Comparison of ENCODE assay signal across 8 cellular contexts in the genomic region with DNA sequence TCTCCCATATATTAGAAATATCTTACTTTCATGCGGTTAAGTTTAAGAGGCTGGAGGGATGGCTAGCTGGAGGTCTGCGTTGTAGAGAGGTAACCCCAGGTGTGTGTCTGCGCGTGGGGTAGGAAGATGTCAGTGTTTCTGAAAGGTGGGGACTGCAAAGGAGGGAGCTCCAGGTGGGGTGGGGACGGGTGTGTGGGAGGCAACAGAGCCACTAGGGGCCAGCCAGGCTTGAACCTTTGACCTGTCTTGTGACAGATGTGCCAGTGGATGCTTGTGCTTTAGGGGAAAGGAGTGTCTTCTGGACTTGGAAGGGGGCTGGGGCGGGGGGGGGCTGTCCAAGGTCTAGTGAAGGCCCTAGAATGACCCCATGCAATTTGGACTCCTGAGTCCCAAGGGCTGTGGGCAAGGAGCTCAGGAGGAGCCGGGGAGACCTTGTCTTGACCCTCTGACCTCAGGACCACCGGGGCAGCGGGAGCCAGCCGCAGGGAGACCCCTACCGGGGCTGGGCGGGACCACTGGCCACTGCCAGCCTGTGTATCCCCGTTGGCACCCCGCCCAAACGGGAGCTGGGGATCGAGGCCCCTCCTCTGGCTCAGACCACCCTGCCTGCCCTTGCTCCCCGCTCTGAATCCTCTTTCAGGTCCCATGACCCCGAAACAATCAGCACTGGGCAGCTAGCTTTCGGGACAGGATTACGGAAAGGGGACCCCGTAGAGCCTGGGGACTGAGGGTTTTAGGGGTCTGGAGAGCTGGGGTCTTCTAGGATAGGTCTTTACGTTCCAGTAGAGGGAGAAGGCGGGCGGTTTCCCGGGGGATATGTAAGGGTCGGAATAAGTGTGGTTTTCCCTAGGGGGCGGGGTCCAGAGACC. TPM values are rescaled to one million over a fixed set of nuclear protein-coding genes. Genes with fewer than 3 reads are reported as not detected.
A peak's percentile ranks its signal among the peaks of the same experiment; 100 is the strongest.
DNase-seq lines count a peak whose midpoint lies in the region; ATAC-seq, FAIRE-seq and TF ChIP-seq lines count a peak whose summit lies in the region.

No MANE protein-coding gene starts in this region.

- no peaks in the 10 kb centered on the region for H3K36me3 Mint-ChIP-seq in activated CD4-positive, alpha-beta T cell treated with anti-CD3 and anti-CD28 coated beads, Interleukin-2, amount 10 ng/mL, durations not matched to agents 7 days and 5 days (ENCODE audit: low read depth)

- intact Hi-C loops in kidney (cut with DNase I): no loop called here

- H3K27ac Mint-ChIP-seq in activated CD4-positive, alpha-beta T cell treated with anti-CD3 and anti-CD28 coated beads, Interleukin-2, amount 10 ng/mL, durations not matched to agents 7 days and 5 days: peak overlapping the region; percentile 31

- H3K36me3 ChIP-seq in kidney (ENCODE audit: control insufficient read depth in 1 of 2, insufficient read depth in 2 of 2, low read length in 2 of 2): no peaks in the 10 kb centered on the region
- no peaks in the 10 kb centered on the region for H3K36me3 ChIP-seq in thoracic aorta

- POLR2A ChIA-PET in activated CD4-positive, alpha-beta T cell treated with anti-CD3 and anti-CD28 coated beads, Interleukin-2, amount 10 ng/mL, durations not matched to agents 7 days and 5 days (lab: Charles Lee): no interaction called here

- CTCF ChIA-PET in activated CD4-positive, alpha-beta T cell treated with anti-CD3 and anti-CD28 coated beads, Interleukin-2, amount 10 ng/mL, durations not matched to agents 7 days and 5 days (lab: Charles Lee): interaction anchor here (0.5 to 3.7 kb wide), 7 partner anchors 8 to 247 kb away, joined by 3 to 27 read pairs (median 3); no protein-coding TSS in a partner anchor

- peaks cover 6 to 13% of the 10 kb centered on the region in 2 donors for H3K4me1 ChIP-seq in kidney (ENCODE audit: control insufficient read depth in 1 of 2, insufficient read depth in 1 of 2, low read depth in 1 of 2, low read length in 2 of 2)
- peaks cover 12 to 18% of the 10 kb centered on the region in 2 donors for H3K4me1 ChIP-seq in thoracic aorta (ENCODE audit: control insufficient read depth in 1 of 2, low read depth in 2 of 2)

- ATAC-seq in thoracic aorta (ENCODE audit: insufficient number of reproducible peaks, low FRiP score, low read depth) (no peak), left lobe of liver (no peak)

- H3K9me3 ChIP-seq in kidney (ENCODE audit: control insufficient read depth in 1 of 2, low read length in 2 of 2): no peaks in the 10 kb centered on the region
- H3K9me3 ChIP-seq in thoracic aorta: no peaks in the 10 kb centered on the region

- DNase-seq in activated CD4-positive, alpha-beta T cell treated with anti-CD3 and anti-CD28 coated beads, Interleukin-2, amount 10 ng/mL, durations not matched to agents 7 days and 5 days: no peak
- no peak for DNase-seq in activated CD4-positive, alpha-beta T cell treated with anti-CD3 and anti-CD28 coated beads, Interleukin-2, amount 50 U/mL, for 4 hours
- DNase-seq in activated CD8-positive, alpha-beta memory T cell treated with anti-CD3 and anti-CD28 coated beads, Interleukin-2, amount 50 U/mL, for 48 hours: peak; percentile 61
- DNase-seq in kidney (peak; percentile 85), thoracic aorta (ENCODE audit: low spot score) (no peak), left lobe of liver (ENCODE audit: low spot score) (no peak), NCI-H1417 treated with DMSO at 0.1 percent for 48 hours (lab: John Stamatoyannopoulos, UW) (no peak), NCI-H1105 (lab: John Stamatoyannopoulos, UW) (no peak)

- peaks cover 19% of the 10 kb centered on the region for H3K27me3 Mint-ChIP-seq in activated CD4-positive, alpha-beta T cell treated with anti-CD3 and anti-CD28 coated beads, Interleukin-2, amount 10 ng/mL, durations not matched to agents 7 days and 5 days

- peak overlapping the region in 1 of 2 donors; percentile 26 for H3K9ac ChIP-seq in kidney (ENCODE audit: low read length in 2 of 2)

- H3K4me3 Mint-ChIP-seq in activated CD4-positive, alpha-beta T cell treated with anti-CD3 and anti-CD28 coated beads, Interleukin-2, amount 10 ng/mL, durations not matched to agents 7 days and 5 days: peak overlapping the region; percentile 76

- H3K4me1 Mint-ChIP-seq in activated CD4-positive, alpha-beta T cell treated with anti-CD3 and anti-CD28 coated beads, Interleukin-2, amount 10 ng/mL, durations not matched to agents 7 days and 5 days: peaks cover 56% of the 10 kb centered on the region

- H3K27me3 ChIP-seq in thoracic aorta (replicated peaks; ENCODE audit: insufficient read depth): no peaks in the 10 kb centered on the region

- H3K27ac ChIP-seq in kidney (ENCODE audit: low read depth in 2 of 2, low read length in 2 of 2) (no peak overlapping the region), thoracic aorta (peak overlapping the region in 1 of 2 donors; percentile 8)

- TF ChIP-seq CTCF in kidney (IDR thresholded peaks at IDR 0.05; ENCODE audit: borderline replicate concordance, extremely low read depth, insufficient read depth) (no peak), thoracic aorta (IDR thresholded peaks at IDR 0.05) (no peak)

- H3K9me3 Mint-ChIP-seq in activated CD4-positive, alpha-beta T cell treated with anti-CD3 and anti-CD28 coated beads, Interleukin-2, amount 10 ng/mL, durations not matched to agents 7 days and 5 days: no peaks in the 10 kb centered on the region

- no peak for FAIRE-seq in kidney (lab: Jason Lieb, UNC)

- H3K4me3 ChIP-seq in kidney (ENCODE audit: low read length in 2 of 2): peak overlapping the region; percentile 22 to 84
- H3K4me3 ChIP-seq in thoracic aorta: peak overlapping the region; percentile 71

RNA-seq across cellular contexts. Expression of a gene that starts 1.1 kb away (rescaled TPM):
- under 1 TPM; 0.52 to 0.94 TPM for total RNA-seq in activated CD4-positive, alpha-beta T cell treated with anti-CD3 and anti-CD28 coated beads, Interleukin-2, amount 10 ng/mL, durations not matched to agents 7 days and 5 days
- total RNA-seq in kidney (2.8 TPM), thoracic aorta (10 to 100 TPM in 1 of 2 donors, 1 to 10 TPM in 1; 1.7 to 13.0 TPM), left lobe of liver (0.20 TPM)
- 1.4 TPM for polyA plus RNA-seq in kidney (ENCODE audit: insufficient read depth, low read depth, low replicate concordance)

RNA-seq across cellular contexts. Expression of a gene that starts 5.6 kb away (rescaled TPM):
- total RNA-seq in activated CD4-positive, alpha-beta T cell treated with anti-CD3 and anti-CD28 coated beads, Interleukin-2, amount 10 ng/mL, durations not matched to agents 7 days and 5 days: not detected
- total RNA-seq in kidney: 0.19 TPM
- polyA plus RNA-seq in kidney (ENCODE audit: insufficient read depth, low read depth, low replicate concordance): 0.30 TPM
- total RNA-seq in thoracic aorta: not detected
- total RNA-seq in left lobe of liver: 81.6 TPM

RNA-seq across cellular contexts. Expression of a gene that starts 19.0 kb away (rescaled TPM):
- total RNA-seq in activated CD4-positive, alpha-beta T cell treated with anti-CD3 and anti-CD28 coated beads, Interleukin-2, amount 10 ng/mL, durations not matched to agents 7 days and 5 days: 100 to 1,000 TPM; 218 to 259 TPM
- 18.1 TPM for total RNA-seq in kidney
- 3.8 TPM for polyA plus RNA-seq in kidney (ENCODE audit: insufficient read depth, low read depth, low replicate concordance)
- total RNA-seq in thoracic aorta: 10 to 100 TPM; 32.0 to 32.5 TPM
- total RNA-seq in left lobe of liver: 4.3 TPM

RNA-seq across cellular contexts. Expression of a gene that starts 26.1 kb away (rescaled TPM):
- total RNA-seq in activated CD4-positive, alpha-beta T cell treated with anti-CD3 and anti-CD28 coated beads, Interleukin-2, amount 10 ng/mL, durations not matched to agents 7 days and 5 days: not detected
- total RNA-seq in kidney (not detected), thoracic aorta (not detected), left lobe of liver (51.9 TPM)
- not detected for polyA plus RNA-seq in kidney (ENCODE audit: insufficient read depth, low read depth, low replicate concordance)

RNA-seq across cellular contexts. Expression of a gene that starts 27.2 kb away (rescaled TPM):
- 100 to 1,000 TPM; 214 to 247 TPM for total RNA-seq in activated CD4-positive, alpha-beta T cell treated with anti-CD3 and anti-CD28 coated beads, Interleukin-2, amount 10 ng/mL, durations not matched to agents 7 days and 5 days
- total RNA-seq in kidney: 158 TPM
- 62.8 TPM for polyA plus RNA-seq in kidney (ENCODE audit: insufficient read depth, low read depth, low replicate concordance)
- total RNA-seq in thoracic aorta: 100 to 1,000 TPM in 1 of 2 donors, 10 to 100 TPM in 1; 58.8 to 104 TPM
- total RNA-seq in left lobe of liver: 71.1 TPM

Comparison
In these comparisons a context has a peak if more than half of its experiments do, and no peak if none do; other contexts are left out.
1. DNase-seq: peak in activated CD8-positive, alpha-beta memory T cell treated with anti-CD3 and anti-CD28 coated beads, Interleukin-2, amount 50 U/mL, for 48 hours (single experiment) and kidney (single experiment); none in activated CD4-positive, alpha-beta T cell treated with anti-CD3 and anti-CD28 coated beads, Interleukin-2, amount 10 ng/mL, durations not matched to agents 7 days and 5 days (single experiment), activated CD4-positive, alpha-beta T cell treated with anti-CD3 and anti-CD28 coated beads, Interleukin-2, amount 50 U/mL, for 4 hours (0 of 2), thoracic aorta (single experiment), left lobe of liver (single experiment), NCI-H1417 treated with DMSO at 0.1 percent for 48 hours (single experiment) and NCI-H1105 (single experiment).
2. RNA of a gene that starts 5.6 kb away (total RNA-seq): 81.6 TPM in left lobe of liver (single experiment); 0.19 TPM in kidney (single experiment), not detected in activated CD4-positive, alpha-beta T cell treated with anti-CD3 and anti-CD28 coated beads, Interleukin-2, amount 10 ng/mL, durations not matched to agents 7 days and 5 days and not detected in thoracic aorta; every median in the first group is over 10 times any median in the second.
3. RNA of a gene that starts 19.0 kb away (total RNA-seq): 218 to 259 TPM in activated CD4-positive, alpha-beta T cell treated with anti-CD3 and anti-CD28 coated beads, Interleukin-2, amount 10 ng/mL, durations not matched to agents 7 days and 5 days; 32.0 to 32.5 TPM in thoracic aorta, 18.1 TPM in kidney (single experiment) and 4.3 TPM in left lobe of liver (single experiment); every median in the first group is over 4 times any median in the second.